ENCODE assay signal across 12 cellular contexts in genomic region chr10:102801496-102801895, GRCh38. TPM values are rescaled to one million over a fixed set of nuclear protein-coding genes. Genes with fewer than 3 reads are reported as not detected.
DNase-seq lines count a peak whose midpoint lies in the region; ATAC-seq and TF ChIP-seq lines count a peak whose summit lies in the region.
"Had no signal": no experiment of that assay in that cellular context is flagged by ENCODE, and none has a peak within 500 bp of the region (broad histone marks: within the 10 kb centered on the region; RNA-seq: fewer than 3 reads in every experiment).

No MANE protein-coding gene starts in this region.

- intact Hi-C loops in body of pancreas (cut with DNase I) = no loop called here

- H3K4me3 ChIP-seq in body of pancreas = no peak overlapping the region

- no peaks in the 10 kb centered on the region for H3K27me3 ChIP-seq in body of pancreas

- no peak for TF ChIP-seq POLR2A in body of pancreas (IDR thresholded peaks at IDR 0.05)

- no peaks in the 10 kb centered on the region for H3K9me3 Mint-ChIP-seq in HFFc6
- no peaks in the 10 kb centered on the region for H3K9me3 Mint-ChIP-seq in stimulated activated effector memory CD8-positive, alpha-beta T cell treated with anti-CD3 and anti-CD28 coated beads, Interleukin-12 subunit alpha, Interleukin-12 subunit beta, amount 100 ng/mL, for 72 hours

- peaks cover 51% of the 10 kb centered on the region for H3K4me1 Mint-ChIP-seq in HFFc6 (ENCODE audit: low read depth)
- peaks cover 27% of the 10 kb centered on the region for H3K4me1 Mint-ChIP-seq in stimulated activated effector memory CD8-positive, alpha-beta T cell treated with anti-CD3 and anti-CD28 coated beads, Interleukin-12 subunit alpha, Interleukin-12 subunit beta, amount 100 ng/mL, for 72 hours

- peaks cover 2% of the 10 kb centered on the region for H3K4me1 ChIP-seq in body of pancreas

- peak overlapping the region; percentile 36; the same call in 1 of the 2 replicates for H3K27ac Mint-ChIP-seq in HFFc6
- peak overlapping the region; percentile 93 for H3K27ac Mint-ChIP-seq in stimulated activated effector memory CD8-positive, alpha-beta T cell treated with anti-CD3 and anti-CD28 coated beads, Interleukin-12 subunit alpha, Interleukin-12 subunit beta, amount 100 ng/mL, for 72 hours

- no peak for DNase-seq in HFFc6
- DNase-seq in body of pancreas = no peak
- DNase-seq in islet precursor cell = peak; percentile 79
- DNase-seq in stimulated activated effector memory CD8-positive, alpha-beta T cell treated with anti-CD3 and anti-CD28 coated beads, Interleukin-12 subunit alpha, Interleukin-12 subunit beta, amount 100 ng/mL, for 72 hours (ENCODE audit: low spot score in 2 of 2) = no peak
- DNase-seq in hippocampal formation (lab: John Stamatoyannopoulos, UW) = no peak
- DNase-seq in NCI-H510A treated with DMSO at 0.1 percent for 48 hours (lab: John Stamatoyannopoulos, UW) = no peak
- DNase-seq in NCI-H69 (lab: John Stamatoyannopoulos, UW) = no peak
- DNase-seq: DMS79 treated with DMSO at 0.1 percent for 48 hours, naive B cell, NCI-H1092 had no signal

- H3K9me3 ChIP-seq in body of pancreas = no peaks in the 10 kb centered on the region

- peaks cover 0 to 5% of the 10 kb centered on the region in 2 donors for H3K36me3 ChIP-seq in body of pancreas (replicated peaks in 1 of 2; ENCODE audit: insufficient read depth in 1 of 2, low read depth in 2 of 2)

- TF ChIP-seq CTCF in HFFc6 (IDR thresholded peaks at IDR 0.05) (no peak), body of pancreas (IDR thresholded peaks at IDR 0.05) (no peak)

- WGBS in body of pancreas, 2 donors = 56 to 59% methylated on average over 2 of the region's 2 CpGs

- ATAC-seq in body of pancreas (no peak), GM21786 (IDR thresholded peaks at IDR 0.05; ENCODE audit: unreplicated experiment) (no peak)
- no peak for ATAC-seq in stimulated activated effector memory CD8-positive, alpha-beta T cell treated with anti-CD3 and anti-CD28 coated beads, Interleukin-12 subunit alpha, Interleukin-12 subunit beta, amount 100 ng/mL, for 72 hours

- peaks cover 3% of the 10 kb centered on the region for H3K27me3 Mint-ChIP-seq in HFFc6 (ENCODE audit: insufficient read depth)
- H3K27me3 Mint-ChIP-seq: naive B cell had no signal

- peaks cover 18% of the 10 kb centered on the region for H3K36me3 Mint-ChIP-seq in HFFc6 (ENCODE audit: low read depth)
- H3K36me3 Mint-ChIP-seq in stimulated activated effector memory CD8-positive, alpha-beta T cell treated with anti-CD3 and anti-CD28 coated beads, Interleukin-12 subunit alpha, Interleukin-12 subunit beta, amount 100 ng/mL, for 72 hours = peaks cover 82% of the 10 kb centered on the region

- H3K27ac ChIP-seq in body of pancreas = peak overlapping the region in 3 of 4 donors; percentile 28 to 45 (median 39)

- H3K4me3 Mint-ChIP-seq in HFFc6 = no peak overlapping the region
- no peak overlapping the region for H3K4me3 Mint-ChIP-seq in stimulated activated effector memory CD8-positive, alpha-beta T cell treated with anti-CD3 and anti-CD28 coated beads, Interleukin-12 subunit alpha, Interleukin-12 subunit beta, amount 100 ng/mL, for 72 hours

RNA-seq across cellular contexts. Expression of gene CYP17A1, which starts 35.7 kb away (rescaled TPM):
- total RNA-seq in HFFc6 (2021; fragmentation: NEBNext Ultra II Directional; extraction: Animal tissue kit (Norgen Biotek cat#: 25700)) = not detected
- total RNA-seq in body of pancreas = not detected
- total RNA-seq: glomerular endothelial cell had no signal

RNA-seq across cellular contexts. Expression of gene BORCS7, which starts 52.6 kb away (rescaled TPM):
- total RNA-seq in HFFc6 (2021; fragmentation: NEBNext Ultra II Directional; extraction: Animal tissue kit (Norgen Biotek cat#: 25700)) = 10 to 100 TPM; 11.5 to 18.1 (median 13.5) TPM
- 10 to 100 TPM; 12.9 to 13.2 TPM for total RNA-seq in body of pancreas

RNA-seq across cellular contexts. Expression of gene WBP1L, which starts 57.7 kb away (rescaled TPM):
- total RNA-seq in HFFc6 (2021; fragmentation: NEBNext Ultra II Directional; extraction: Animal tissue kit (Norgen Biotek cat#: 25700)) = 10 to 100 TPM; 34.9 to 40.7 (median 38.6) TPM
- total RNA-seq in body of pancreas = 10 to 100 TPM; 30.6 to 55.4 TPM
